Comparison of ENCODE assay signal across 11 cellular contexts in the genomic region with DNA sequence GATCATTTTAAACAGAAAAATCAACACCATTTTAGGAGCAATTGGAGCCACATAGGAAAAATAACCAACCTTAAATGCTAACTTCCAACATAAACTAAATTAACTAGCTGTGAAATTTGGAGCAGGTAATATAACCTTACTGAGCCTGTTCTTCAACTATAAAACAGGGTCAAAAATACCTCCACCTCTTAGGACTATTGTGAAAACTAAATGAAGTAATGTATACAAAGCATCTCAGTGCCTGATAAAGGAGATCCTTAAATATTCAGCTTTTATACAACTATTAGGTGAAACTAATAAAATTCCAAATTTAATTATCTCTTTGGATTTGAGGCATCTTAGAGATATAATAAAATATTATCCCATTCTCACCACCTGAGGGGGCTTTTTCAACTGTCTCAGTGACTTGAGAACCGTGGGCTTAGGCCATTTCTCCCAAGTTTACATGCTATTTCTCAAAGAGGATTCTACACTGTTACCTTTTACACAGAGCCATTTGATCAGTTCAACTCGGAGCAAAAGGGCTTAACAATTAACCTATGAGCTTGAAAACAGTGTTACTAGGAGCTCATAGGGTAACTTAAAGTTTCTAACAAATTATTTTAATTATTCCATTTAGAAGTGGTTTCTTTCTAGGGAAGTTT.
DNase-seq lines count a peak whose midpoint lies in the region; ATAC-seq and TF ChIP-seq lines count a peak whose summit lies in the region.
"Had no signal": no experiment of that assay in that cellular context is flagged by ENCODE, and none has a peak within 500 bp of the region (broad histone marks: within the 10 kb centered on the region; RNA-seq: fewer than 3 reads in every experiment).

No MANE protein-coding gene starts in this region.

- no peaks in the 10 kb centered on the region for H3K27me3 Mint-ChIP-seq in naive thymus-derived CD4-positive, alpha-beta T cell

- peaks cover 24 to 57% (median 42%) of the 10 kb centered on the region in 7 donors for H3K4me1 Mint-ChIP-seq in naive thymus-derived CD4-positive, alpha-beta T cell

- H2AFZ ChIP-seq in ACC112 (ENCODE audit: low read length, unreplicated experiment): no peak overlapping the region

- H3K9me3 Mint-ChIP-seq in activated naive CD4-positive, alpha-beta T cell treated with anti-CD3 and anti-CD28 coated beads, Interleukin-2, amount 50 U/mL, for 72 hours: no peaks in the 10 kb centered on the region
- H3K9me3 Mint-ChIP-seq in naive thymus-derived CD4-positive, alpha-beta T cell: no peaks in the 10 kb centered on the region

- intact Hi-C loops in lower lobe of right lung (cut with DNase I): loop anchor here (10.0 kb wide), 1 partner anchor 92 kb away; no protein-coding TSS in a partner anchor
- intact Hi-C loops in ascending aorta (cut with DNase I): loop anchor here (5.0 kb wide), 3 partner anchors 54 to 141 kb away; no protein-coding TSS in a partner anchor
- intact Hi-C loops in naive thymus-derived CD4-positive, alpha-beta T cell (cut with micrococcal nuclease): loop anchor here in 1 of 2 donors (5.0 kb wide), 3 partner anchors 49 to 96 kb away; no protein-coding TSS in a partner anchor

- H3K9me3 ChIP-seq in lower lobe of right lung (no peaks in the 10 kb centered on the region), ascending aorta (no peaks in the 10 kb centered on the region)
- H3K9me3 ChIP-seq in naive thymus-derived CD4-positive, alpha-beta T cell (ENCODE audit: control insufficient read depth in 2 of 3, low read length in 3 of 3): no peaks in the 10 kb centered on the region

- peaks cover 64% of the 10 kb centered on the region for H3K79me2 ChIP-seq in ACC112 (ENCODE audit: control insufficient read depth, insufficient read depth, low read length, unreplicated experiment)

- H3K4me3 Mint-ChIP-seq in naive thymus-derived CD4-positive, alpha-beta T cell: no peak overlapping the region

- H3K36me3 ChIP-seq in ACC112 (ENCODE audit: insufficient read depth, low read length): no peaks in the 10 kb centered on the region
- H3K36me3 ChIP-seq in lower lobe of right lung: no peaks in the 10 kb centered on the region
- no peaks in the 10 kb centered on the region for H3K36me3 ChIP-seq in ascending aorta
- H3K36me3 ChIP-seq in naive thymus-derived CD4-positive, alpha-beta T cell (ENCODE audit: control insufficient read depth in 2 of 3, insufficient read depth in 3 of 3, low read length in 3 of 3): no peaks in the 10 kb centered on the region

- H3K36me3 Mint-ChIP-seq in activated naive CD4-positive, alpha-beta T cell treated with anti-CD3 and anti-CD28 coated beads, Interleukin-2, amount 50 U/mL, for 72 hours: no peaks in the 10 kb centered on the region
- H3K36me3 Mint-ChIP-seq in naive thymus-derived CD4-positive, alpha-beta T cell: peaks cover 0 to 14% (median 4%) of the 10 kb centered on the region in 5 donors

- DNase-seq in GM13976 (ENCODE audit: low spot score): peak; percentile 32
- no peak for DNase-seq in astrocyte of the cerebellum (ENCODE audit: low read depth)
- no peak for DNase-seq in lower lobe of right lung
- DNase-seq in activated naive CD4-positive, alpha-beta T cell treated with anti-CD3 and anti-CD28 coated beads, Interleukin-2, amount 50 U/mL, for 72 hours (ENCODE audit: low spot score in 2 of 2): no peak
- no peak for DNase-seq in ascending aorta (ENCODE audit: low spot score in 2 of 2)
- DNase-seq in naive thymus-derived CD4-positive, alpha-beta T cell: no peak
- DNase-seq in germinal center (ENCODE audit: low spot score): no peak
- DNase-seq: activated CD4-positive, alpha-beta T cell treated with anti-CD3 and anti-CD28 coated beads for 48 hours; head of caudate nucleus; NCI-H1436 treated with DMSO at 0.1 percent for 48 hours had no signal

- POLR2A ChIA-PET in naive thymus-derived CD4-positive, alpha-beta T cell (lab: Charles Lee): no interaction called here

- CTCF ChIA-PET in naive thymus-derived CD4-positive, alpha-beta T cell (lab: Charles Lee): interaction anchor here (0.6 to 0.7 kb wide), 2 partner anchors 84 to 237 kb away, joined by 3 read pairs; no protein-coding TSS in a partner anchor

- TF ChIP-seq CTCF in GM13976 (IDR thresholded peaks at IDR 0.05; ENCODE audit: borderline replicate concordance, control extremely low read depth, extremely low read depth, insufficient read depth, missing control alignments) (no peak), astrocyte of the cerebellum (IDR thresholded peaks at IDR 0.05; ENCODE audit: low read depth, low read length, missing control alignments) (peak; percentile 33), lower lobe of right lung (IDR thresholded peaks at IDR 0.05) (no peak), ascending aorta (IDR thresholded peaks at IDR 0.05) (no peak)

- H3K4me3 ChIP-seq in ACC112 (ENCODE audit: low read depth, low read length): peak overlapping the region; percentile 99
- H3K4me3 ChIP-seq in astrocyte of the cerebellum (ENCODE audit: low read depth, low read length): no peak overlapping the region
- peak overlapping the region; percentile 73 for H3K4me3 ChIP-seq in lower lobe of right lung
- peak overlapping the region in 1 of 2 donors; percentile 93 for H3K4me3 ChIP-seq in ascending aorta
- H3K4me3 ChIP-seq in naive thymus-derived CD4-positive, alpha-beta T cell (ENCODE audit: low read length): no peak overlapping the region

- in situ Hi-C loops in GM13976 (cut with MboI; ENCODE audit: low sequenced_read_pairs, unreplicated experiment) (no loop called here), astrocyte of the cerebellum (cut with HindIII; ENCODE audit: low sequenced_read_pairs) (loop anchor here (5.0 to 10.0 kb wide), 2 partner anchors 36 to 92 kb away; no protein-coding TSS in a partner anchor)

- no peak overlapping the region for H3K27ac Mint-ChIP-seq in activated naive CD4-positive, alpha-beta T cell treated with anti-CD3 and anti-CD28 coated beads, Interleukin-2, amount 50 U/mL, for 72 hours
- no peak overlapping the region for H3K27ac Mint-ChIP-seq in naive thymus-derived CD4-positive, alpha-beta T cell

- no peak for ATAC-seq in lower lobe of right lung
- ATAC-seq in activated naive CD4-positive, alpha-beta T cell treated with anti-CD3 and anti-CD28 coated beads, Interleukin-2, amount 50 U/mL, for 72 hours: no peak
- no peak for ATAC-seq in naive thymus-derived CD4-positive, alpha-beta T cell

- H3K4me1 ChIP-seq in ACC112 (ENCODE audit: control insufficient read depth, insufficient read depth, low read length, unreplicated experiment) (peaks cover 16% of the 10 kb centered on the region), lower lobe of right lung (peaks cover 54% of the 10 kb centered on the region), ascending aorta (peaks cover 0 to 12% of the 10 kb centered on the region in 2 donors)
- H3K4me1 ChIP-seq in naive thymus-derived CD4-positive, alpha-beta T cell (ENCODE audit: control insufficient read depth in 2 of 2, insufficient read depth in 2 of 2, low read length in 2 of 2): peaks cover 4 to 7% of the 10 kb centered on the region in 2 donors

- no peaks in the 10 kb centered on the region for H3K27me3 ChIP-seq in ACC112 (ENCODE audit: insufficient read depth, low read length)
- no peaks in the 10 kb centered on the region for H3K27me3 ChIP-seq in lower lobe of right lung (ENCODE audit: low read depth)
- H3K27me3 ChIP-seq in ascending aorta: no peaks in the 10 kb centered on the region
- H3K27me3 ChIP-seq in naive thymus-derived CD4-positive, alpha-beta T cell (ENCODE audit: control insufficient read depth in 2 of 2, insufficient read depth in 2 of 2, low read length in 2 of 2): no peaks in the 10 kb centered on the region

- H3K27ac ChIP-seq in ACC112 (ENCODE audit: low read depth, low read length) (no peak overlapping the region), lower lobe of right lung (peak overlapping the region; percentile 91), ascending aorta (no peak overlapping the region)
- H3K27ac ChIP-seq in naive thymus-derived CD4-positive, alpha-beta T cell (ENCODE audit: low read depth, low read length): no peak overlapping the region

Comparison
In these comparisons a context has a peak if more than half of its experiments do, and no peak if none do; other contexts are left out.
1. H3K4me3 ChIP-seq: peak in ACC112 (single experiment) and lower lobe of right lung (single experiment); none in astrocyte of the cerebellum (single experiment) and naive thymus-derived CD4-positive, alpha-beta T cell (single experiment).